Comparison of ENCODE assay signal across 1 cellular context in genomic region chr3:48560648-48561018, GRCh38.
TF ChIP-seq lines count a peak whose summit lies in the region.

No MANE protein-coding gene starts in this region.

TF ChIP-seq in endothelial cell of umbilical vein, 7 proteins besides CTCF, POLR2A, EP300 and RAD21:
- no peak for TF ChIP-seq GATA2 (IDR thresholded peaks at IDR 0.05; ENCODE audit: insufficient read depth, insufficient read length, low read depth, low read length)
- no peak for TF ChIP-seq FOS (IDR thresholded peaks at IDR 0.05; ENCODE audit: borderline replicate concordance, insufficient read depth, low read length)
- TF ChIP-seq POLR2AphosphoS5 (IDR thresholded peaks at IDR 0.05; ENCODE audit: insufficient read depth, low read depth, low read length): no peak
- no peak for TF ChIP-seq JUN (IDR thresholded peaks at IDR 0.05; ENCODE audit: borderline replicate concordance, insufficient read depth, insufficient read length, low read depth)
- no peak for TF ChIP-seq MYC (IDR thresholded peaks at IDR 0.05; ENCODE audit: low read depth, low read length)
